ENCODE assay signal across 1 cellular context in the genomic region with DNA sequence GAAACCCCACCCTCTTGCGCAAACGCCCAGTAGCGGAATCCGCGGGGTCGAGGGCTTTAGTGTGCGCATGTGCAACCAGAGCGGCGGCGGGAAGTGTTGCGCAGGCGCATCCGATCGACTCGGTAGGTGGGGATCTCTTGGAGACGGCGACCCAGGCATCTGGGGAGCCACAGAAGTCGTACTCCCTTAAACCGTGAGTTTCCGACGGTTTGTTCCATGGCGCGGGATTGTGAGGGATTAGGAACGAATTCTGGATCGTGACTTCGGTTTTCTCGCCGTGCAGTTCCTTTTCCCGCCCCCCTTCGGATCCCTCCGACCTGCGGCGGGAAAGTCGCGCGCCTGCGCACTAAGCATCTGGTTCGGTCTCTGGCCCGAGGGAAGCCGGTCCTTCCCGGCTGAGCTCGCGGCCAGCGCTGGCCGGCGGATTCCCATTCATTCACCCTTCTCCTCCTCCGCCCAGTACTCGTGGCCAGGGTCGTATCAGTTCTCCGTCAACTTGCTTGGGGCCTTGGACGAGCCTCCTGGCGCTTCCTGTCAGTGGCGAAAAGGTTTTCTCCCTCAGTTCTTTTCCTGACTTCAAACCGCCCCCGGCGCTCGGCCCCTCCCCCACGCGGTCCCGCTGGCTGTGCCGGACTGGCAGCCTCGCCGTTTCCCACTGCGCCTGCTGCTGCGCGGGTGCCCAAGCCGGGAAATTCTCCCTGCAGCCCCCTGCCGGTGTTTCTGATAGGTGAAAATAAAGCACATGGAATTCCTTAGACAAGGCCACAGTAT.
TF ChIP-seq lines count a peak whose summit lies in the region.

A gene (plus strand): TSS at position 96 of the 771 bp plus-strand sequence. CDS start 866 bp downstream, outside the sequence.

TF ChIP-seq in K562, 482 proteins besides CTCF, POLR2A, EP300 and RAD21 (continued from another document and continues in another):
- TF ChIP-seq, protein P1, sequence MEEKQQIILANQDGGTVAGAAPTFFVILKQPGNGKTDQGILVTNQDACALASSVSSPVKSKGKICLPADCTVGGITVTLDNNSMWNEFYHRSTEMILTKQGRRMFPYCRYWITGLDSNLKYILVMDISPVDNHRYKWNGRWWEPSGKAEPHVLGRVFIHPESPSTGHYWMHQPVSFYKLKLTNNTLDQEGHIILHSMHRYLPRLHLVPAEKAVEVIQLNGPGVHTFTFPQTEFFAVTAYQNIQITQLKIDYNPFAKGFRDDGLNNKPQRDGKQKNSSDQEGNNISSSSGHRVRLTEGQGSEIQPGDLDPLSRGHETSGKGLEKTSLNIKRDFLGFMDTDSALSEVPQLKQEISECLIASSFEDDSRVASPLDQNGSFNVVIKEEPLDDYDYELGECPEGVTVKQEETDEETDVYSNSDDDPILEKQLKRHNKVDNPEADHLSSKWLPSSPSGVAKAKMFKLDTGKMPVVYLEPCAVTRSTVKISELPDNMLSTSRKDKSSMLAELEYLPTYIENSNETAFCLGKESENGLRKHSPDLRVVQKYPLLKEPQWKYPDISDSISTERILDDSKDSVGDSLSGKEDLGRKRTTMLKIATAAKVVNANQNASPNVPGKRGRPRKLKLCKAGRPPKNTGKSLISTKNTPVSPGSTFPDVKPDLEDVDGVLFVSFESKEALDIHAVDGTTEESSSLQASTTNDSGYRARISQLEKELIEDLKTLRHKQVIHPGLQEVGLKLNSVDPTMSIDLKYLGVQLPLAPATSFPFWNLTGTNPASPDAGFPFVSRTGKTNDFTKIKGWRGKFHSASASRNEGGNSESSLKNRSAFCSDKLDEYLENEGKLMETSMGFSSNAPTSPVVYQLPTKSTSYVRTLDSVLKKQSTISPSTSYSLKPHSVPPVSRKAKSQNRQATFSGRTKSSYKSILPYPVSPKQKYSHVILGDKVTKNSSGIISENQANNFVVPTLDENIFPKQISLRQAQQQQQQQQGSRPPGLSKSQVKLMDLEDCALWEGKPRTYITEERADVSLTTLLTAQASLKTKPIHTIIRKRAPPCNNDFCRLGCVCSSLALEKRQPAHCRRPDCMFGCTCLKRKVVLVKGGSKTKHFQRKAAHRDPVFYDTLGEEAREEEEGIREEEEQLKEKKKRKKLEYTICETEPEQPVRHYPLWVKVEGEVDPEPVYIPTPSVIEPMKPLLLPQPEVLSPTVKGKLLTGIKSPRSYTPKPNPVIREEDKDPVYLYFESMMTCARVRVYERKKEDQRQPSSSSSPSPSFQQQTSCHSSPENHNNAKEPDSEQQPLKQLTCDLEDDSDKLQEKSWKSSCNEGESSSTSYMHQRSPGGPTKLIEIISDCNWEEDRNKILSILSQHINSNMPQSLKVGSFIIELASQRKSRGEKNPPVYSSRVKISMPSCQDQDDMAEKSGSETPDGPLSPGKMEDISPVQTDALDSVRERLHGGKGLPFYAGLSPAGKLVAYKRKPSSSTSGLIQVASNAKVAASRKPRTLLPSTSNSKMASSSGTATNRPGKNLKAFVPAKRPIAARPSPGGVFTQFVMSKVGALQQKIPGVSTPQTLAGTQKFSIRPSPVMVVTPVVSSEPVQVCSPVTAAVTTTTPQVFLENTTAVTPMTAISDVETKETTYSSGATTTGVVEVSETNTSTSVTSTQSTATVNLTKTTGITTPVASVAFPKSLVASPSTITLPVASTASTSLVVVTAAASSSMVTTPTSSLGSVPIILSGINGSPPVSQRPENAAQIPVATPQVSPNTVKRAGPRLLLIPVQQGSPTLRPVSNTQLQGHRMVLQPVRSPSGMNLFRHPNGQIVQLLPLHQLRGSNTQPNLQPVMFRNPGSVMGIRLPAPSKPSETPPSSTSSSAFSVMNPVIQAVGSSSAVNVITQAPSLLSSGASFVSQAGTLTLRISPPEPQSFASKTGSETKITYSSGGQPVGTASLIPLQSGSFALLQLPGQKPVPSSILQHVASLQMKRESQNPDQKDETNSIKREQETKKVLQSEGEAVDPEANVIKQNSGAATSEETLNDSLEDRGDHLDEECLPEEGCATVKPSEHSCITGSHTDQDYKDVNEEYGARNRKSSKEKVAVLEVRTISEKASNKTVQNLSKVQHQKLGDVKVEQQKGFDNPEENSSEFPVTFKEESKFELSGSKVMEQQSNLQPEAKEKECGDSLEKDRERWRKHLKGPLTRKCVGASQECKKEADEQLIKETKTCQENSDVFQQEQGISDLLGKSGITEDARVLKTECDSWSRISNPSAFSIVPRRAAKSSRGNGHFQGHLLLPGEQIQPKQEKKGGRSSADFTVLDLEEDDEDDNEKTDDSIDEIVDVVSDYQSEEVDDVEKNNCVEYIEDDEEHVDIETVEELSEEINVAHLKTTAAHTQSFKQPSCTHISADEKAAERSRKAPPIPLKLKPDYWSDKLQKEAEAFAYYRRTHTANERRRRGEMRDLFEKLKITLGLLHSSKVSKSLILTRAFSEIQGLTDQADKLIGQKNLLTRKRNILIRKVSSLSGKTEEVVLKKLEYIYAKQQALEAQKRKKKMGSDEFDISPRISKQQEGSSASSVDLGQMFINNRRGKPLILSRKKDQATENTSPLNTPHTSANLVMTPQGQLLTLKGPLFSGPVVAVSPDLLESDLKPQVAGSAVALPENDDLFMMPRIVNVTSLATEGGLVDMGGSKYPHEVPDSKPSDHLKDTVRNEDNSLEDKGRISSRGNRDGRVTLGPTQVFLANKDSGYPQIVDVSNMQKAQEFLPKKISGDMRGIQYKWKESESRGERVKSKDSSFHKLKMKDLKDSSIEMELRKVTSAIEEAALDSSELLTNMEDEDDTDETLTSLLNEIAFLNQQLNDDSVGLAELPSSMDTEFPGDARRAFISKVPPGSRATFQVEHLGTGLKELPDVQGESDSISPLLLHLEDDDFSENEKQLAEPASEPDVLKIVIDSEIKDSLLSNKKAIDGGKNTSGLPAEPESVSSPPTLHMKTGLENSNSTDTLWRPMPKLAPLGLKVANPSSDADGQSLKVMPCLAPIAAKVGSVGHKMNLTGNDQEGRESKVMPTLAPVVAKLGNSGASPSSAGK (IDR thresholded peaks at IDR 0.05), result peak; percentile 84
- TF ChIP-seq CCNT2 (IDR thresholded peaks at IDR 0.05; ENCODE audit: borderline replicate concordance, extremely low read depth, insufficient read length, low read depth, low read length), result peak; percentile 59
- no peak for TF ChIP-seq MCM3 (IDR thresholded peaks at IDR 0.05)
- no peak for TF ChIP-seq KLF16 (IDR thresholded peaks at IDR 0.05)
- TF ChIP-seq, protein P2, sequence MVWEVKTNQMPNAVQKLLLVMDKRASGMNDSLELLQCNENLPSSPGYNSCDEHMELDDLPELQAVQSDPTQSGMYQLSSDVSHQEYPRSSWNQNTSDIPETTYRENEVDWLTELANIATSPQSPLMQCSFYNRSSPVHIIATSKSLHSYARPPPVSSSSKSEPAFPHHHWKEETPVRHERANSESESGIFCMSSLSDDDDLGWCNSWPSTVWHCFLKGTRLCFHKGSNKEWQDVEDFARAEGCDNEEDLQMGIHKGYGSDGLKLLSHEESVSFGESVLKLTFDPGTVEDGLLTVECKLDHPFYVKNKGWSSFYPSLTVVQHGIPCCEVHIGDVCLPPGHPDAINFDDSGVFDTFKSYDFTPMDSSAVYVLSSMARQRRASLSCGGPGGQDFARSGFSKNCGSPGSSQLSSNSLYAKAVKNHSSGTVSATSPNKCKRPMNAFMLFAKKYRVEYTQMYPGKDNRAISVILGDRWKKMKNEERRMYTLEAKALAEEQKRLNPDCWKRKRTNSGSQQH (CRISPR knock-in tag; IDR thresholded peaks at IDR 0.05), result peak; percentile 96
- TF ChIP-seq ZSCAN29 (IDR thresholded peaks at IDR 0.05), result no peak
- TF ChIP-seq CBFB (CRISPR knock-in tag; IDR thresholded peaks at IDR 0.05), result no peak
- TF ChIP-seq SOX6 (IDR thresholded peaks at IDR 0.05), result peak; percentile 35; the same call in 1 of the 2 replicates
- TF ChIP-seq ZNF212 (CRISPR knock-in tag; IDR thresholded peaks at IDR 0.05), result no peak
- TF ChIP-seq HLTF (IDR thresholded peaks at IDR 0.05), result 0 out of 2 replicates have a peak, but pooled peaks have one; percentile 52
- TF ChIP-seq, protein P3, sequence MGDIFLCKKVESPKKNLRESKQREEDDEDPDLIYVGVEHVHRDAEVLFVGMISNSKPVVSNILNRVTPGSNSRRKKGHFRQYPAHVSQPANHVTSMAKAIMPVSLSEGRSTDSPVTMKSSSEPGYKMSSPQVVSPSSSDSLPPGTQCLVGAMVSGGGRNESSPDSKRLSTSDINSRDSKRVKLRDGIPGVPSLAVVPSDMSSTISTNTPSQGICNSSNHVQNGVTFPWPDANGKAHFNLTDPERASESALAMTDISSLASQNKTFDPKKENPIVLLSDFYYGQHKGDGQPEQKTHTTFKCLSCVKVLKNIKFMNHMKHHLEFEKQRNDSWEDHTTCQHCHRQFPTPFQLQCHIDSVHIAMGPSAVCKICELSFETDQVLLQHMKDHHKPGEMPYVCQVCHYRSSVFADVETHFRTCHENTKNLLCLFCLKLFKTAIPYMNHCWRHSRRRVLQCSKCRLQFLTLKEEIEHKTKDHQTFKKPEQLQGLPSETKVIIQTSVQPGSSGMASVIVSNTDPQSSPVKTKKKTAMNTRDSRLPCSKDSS (IDR thresholded peaks at IDR 0.05; ENCODE audit: low read depth, partially characterized antibody), result no peak
- no peak for TF ChIP-seq SRSF3 (IDR thresholded peaks at IDR 0.05; ENCODE audit: insufficient read depth, low read length)
- TF ChIP-seq DPF2 (IDR thresholded peaks at IDR 0.05), result 0 out of 2 replicates have a peak, but pooled peaks have one; percentile 10
- peak; percentile 84; the same call in 1 of the 2 replicates for TF ChIP-seq ZKSCAN1 (IDR thresholded peaks at IDR 0.05; ENCODE audit: low read depth, low read length)
- 0 out of 2 replicates have a peak, but pooled peaks have one; percentile 18 for TF ChIP-seq ZBTB1 (CRISPR knock-in tag; IDR thresholded peaks at IDR 0.05; ENCODE audit: borderline replicate concordance, low read depth)
- TF ChIP-seq, protein P4, sequence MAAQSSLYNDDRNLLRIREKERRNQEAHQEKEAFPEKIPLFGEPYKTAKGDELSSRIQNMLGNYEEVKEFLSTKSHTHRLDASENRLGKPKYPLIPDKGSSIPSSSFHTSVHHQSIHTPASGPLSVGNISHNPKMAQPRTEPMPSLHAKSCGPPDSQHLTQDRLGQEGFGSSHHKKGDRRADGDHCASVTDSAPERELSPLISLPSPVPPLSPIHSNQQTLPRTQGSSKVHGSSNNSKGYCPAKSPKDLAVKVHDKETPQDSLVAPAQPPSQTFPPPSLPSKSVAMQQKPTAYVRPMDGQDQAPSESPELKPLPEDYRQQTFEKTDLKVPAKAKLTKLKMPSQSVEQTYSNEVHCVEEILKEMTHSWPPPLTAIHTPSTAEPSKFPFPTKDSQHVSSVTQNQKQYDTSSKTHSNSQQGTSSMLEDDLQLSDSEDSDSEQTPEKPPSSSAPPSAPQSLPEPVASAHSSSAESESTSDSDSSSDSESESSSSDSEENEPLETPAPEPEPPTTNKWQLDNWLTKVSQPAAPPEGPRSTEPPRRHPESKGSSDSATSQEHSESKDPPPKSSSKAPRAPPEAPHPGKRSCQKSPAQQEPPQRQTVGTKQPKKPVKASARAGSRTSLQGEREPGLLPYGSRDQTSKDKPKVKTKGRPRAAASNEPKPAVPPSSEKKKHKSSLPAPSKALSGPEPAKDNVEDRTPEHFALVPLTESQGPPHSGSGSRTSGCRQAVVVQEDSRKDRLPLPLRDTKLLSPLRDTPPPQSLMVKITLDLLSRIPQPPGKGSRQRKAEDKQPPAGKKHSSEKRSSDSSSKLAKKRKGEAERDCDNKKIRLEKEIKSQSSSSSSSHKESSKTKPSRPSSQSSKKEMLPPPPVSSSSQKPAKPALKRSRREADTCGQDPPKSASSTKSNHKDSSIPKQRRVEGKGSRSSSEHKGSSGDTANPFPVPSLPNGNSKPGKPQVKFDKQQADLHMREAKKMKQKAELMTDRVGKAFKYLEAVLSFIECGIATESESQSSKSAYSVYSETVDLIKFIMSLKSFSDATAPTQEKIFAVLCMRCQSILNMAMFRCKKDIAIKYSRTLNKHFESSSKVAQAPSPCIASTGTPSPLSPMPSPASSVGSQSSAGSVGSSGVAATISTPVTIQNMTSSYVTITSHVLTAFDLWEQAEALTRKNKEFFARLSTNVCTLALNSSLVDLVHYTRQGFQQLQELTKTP (IDR thresholded peaks at IDR 0.05; ENCODE audit: low read depth in 1 of 2, partially characterized antibody in 2 of 2), result peak in 1 of 2 experiments; percentile 42
- TF ChIP-seq SNRNP70 (optimal IDR thresholded peaks at IDR 0.05; ENCODE audit: low read depth, low read length), result no peak
- TF ChIP-seq, protein P5, sequence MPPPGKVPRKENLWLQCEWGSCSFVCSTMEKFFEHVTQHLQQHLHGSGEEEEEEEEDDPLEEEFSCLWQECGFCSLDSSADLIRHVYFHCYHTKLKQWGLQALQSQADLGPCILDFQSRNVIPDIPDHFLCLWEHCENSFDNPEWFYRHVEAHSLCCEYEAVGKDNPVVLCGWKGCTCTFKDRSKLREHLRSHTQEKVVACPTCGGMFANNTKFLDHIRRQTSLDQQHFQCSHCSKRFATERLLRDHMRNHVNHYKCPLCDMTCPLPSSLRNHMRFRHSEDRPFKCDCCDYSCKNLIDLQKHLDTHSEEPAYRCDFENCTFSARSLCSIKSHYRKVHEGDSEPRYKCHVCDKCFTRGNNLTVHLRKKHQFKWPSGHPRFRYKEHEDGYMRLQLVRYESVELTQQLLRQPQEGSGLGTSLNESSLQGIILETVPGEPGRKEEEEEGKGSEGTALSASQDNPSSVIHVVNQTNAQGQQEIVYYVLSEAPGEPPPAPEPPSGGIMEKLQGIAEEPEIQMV (tag; conservative IDR thresholded peaks at IDR 0.05; ENCODE audit: low read depth), result no peak
- no peak for TF ChIP-seq KAT8 (IDR thresholded peaks at IDR 0.05; ENCODE audit: low read depth)
- TF ChIP-seq, protein P6, sequence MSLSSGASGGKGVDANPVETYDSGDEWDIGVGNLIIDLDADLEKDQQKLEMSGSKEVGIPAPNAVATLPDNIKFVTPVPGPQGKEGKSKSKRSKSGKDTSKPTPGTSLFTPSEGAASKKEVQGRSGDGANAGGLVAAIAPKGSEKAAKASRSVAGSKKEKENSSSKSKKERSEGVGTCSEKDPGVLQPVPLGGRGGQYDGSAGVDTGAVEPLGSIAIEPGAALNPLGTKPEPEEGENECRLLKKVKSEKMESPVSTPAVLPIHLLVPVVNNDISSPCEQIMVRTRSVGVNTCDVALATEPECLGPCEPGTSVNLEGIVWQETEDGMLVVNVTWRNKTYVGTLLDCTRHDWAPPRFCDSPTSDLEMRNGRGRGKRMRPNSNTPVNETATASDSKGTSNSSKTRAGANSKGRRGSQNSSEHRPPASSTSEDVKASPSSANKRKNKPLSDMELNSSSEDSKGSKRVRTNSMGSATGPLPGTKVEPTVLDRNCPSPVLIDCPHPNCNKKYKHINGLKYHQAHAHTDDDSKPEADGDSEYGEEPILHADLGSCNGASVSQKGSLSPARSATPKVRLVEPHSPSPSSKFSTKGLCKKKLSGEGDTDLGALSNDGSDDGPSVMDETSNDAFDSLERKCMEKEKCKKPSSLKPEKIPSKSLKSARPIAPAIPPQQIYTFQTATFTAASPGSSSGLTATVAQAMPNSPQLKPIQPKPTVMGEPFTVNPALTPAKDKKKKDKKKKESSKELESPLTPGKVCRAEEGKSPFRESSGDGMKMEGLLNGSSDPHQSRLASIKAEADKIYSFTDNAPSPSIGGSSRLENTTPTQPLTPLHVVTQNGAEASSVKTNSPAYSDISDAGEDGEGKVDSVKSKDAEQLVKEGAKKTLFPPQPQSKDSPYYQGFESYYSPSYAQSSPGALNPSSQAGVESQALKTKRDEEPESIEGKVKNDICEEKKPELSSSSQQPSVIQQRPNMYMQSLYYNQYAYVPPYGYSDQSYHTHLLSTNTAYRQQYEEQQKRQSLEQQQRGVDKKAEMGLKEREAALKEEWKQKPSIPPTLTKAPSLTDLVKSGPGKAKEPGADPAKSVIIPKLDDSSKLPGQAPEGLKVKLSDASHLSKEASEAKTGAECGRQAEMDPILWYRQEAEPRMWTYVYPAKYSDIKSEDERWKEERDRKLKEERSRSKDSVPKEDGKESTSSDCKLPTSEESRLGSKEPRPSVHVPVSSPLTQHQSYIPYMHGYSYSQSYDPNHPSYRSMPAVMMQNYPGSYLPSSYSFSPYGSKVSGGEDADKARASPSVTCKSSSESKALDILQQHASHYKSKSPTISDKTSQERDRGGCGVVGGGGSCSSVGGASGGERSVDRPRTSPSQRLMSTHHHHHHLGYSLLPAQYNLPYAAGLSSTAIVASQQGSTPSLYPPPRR (CRISPR knock-in tag; IDR thresholded peaks at IDR 0.05; ENCODE audit: borderline replicate concordance), result peak; percentile 40; the same call in 1 of the 2 replicates
- TF ChIP-seq TAF15 (IDR thresholded peaks at IDR 0.05; ENCODE audit: low read depth, low read length), result no peak
- TF ChIP-seq CREB1 (IDR thresholded peaks at IDR 0.05), result no peak; the same call in 1 of the 2 replicates
- peak; percentile 23; the same call in 1 of the 2 replicates for TF ChIP-seq CREB1 (CRISPR knock-in tag; IDR thresholded peaks at IDR 0.05)
